1 cellular context compared by ENCODE assay signal in the genomic region with DNA sequence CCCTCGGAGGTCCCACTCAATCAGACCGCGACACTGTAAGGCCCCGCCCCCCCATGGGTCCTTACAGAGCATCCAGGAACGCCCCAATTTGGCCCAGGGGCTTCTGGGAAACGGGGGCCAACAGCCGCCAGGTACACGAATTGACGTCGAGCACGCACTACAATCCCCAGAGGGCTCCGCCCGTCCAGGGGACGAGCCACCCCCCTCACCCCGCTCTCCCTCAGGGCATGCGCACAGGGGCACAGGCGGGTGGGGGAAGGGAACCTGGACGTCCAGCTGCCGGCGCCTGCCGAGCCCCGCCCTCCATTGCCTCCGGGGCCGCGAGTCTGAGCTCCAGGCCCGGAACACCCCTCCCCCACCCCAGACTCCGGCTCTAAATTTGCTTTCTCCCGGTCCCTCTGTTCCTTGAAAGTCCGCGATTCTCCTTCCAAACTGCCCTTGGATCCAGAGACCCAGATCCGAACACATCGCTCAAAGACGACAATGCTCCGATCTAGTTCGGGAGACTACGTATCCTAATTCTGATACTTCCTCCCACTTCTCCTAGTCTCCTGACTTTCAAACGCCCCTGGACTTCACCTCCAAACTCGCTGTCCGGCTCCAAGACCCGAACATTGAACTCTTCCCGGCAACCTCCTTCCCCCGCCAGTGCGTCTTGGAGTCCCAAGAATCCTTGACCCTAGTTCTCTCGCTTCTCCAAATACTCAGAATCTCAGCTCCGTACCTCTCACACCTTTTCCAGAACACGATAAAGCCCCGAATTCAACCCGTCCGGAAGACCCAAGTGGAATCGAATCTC.
TF ChIP-seq lines count a peak whose summit lies in the region.

No MANE protein-coding gene starts in this region.

TF ChIP-seq in K562, 482 proteins besides CTCF, POLR2A, EP300 and RAD21 (continued from another document and continues in another):
- TF ChIP-seq, protein P1, sequence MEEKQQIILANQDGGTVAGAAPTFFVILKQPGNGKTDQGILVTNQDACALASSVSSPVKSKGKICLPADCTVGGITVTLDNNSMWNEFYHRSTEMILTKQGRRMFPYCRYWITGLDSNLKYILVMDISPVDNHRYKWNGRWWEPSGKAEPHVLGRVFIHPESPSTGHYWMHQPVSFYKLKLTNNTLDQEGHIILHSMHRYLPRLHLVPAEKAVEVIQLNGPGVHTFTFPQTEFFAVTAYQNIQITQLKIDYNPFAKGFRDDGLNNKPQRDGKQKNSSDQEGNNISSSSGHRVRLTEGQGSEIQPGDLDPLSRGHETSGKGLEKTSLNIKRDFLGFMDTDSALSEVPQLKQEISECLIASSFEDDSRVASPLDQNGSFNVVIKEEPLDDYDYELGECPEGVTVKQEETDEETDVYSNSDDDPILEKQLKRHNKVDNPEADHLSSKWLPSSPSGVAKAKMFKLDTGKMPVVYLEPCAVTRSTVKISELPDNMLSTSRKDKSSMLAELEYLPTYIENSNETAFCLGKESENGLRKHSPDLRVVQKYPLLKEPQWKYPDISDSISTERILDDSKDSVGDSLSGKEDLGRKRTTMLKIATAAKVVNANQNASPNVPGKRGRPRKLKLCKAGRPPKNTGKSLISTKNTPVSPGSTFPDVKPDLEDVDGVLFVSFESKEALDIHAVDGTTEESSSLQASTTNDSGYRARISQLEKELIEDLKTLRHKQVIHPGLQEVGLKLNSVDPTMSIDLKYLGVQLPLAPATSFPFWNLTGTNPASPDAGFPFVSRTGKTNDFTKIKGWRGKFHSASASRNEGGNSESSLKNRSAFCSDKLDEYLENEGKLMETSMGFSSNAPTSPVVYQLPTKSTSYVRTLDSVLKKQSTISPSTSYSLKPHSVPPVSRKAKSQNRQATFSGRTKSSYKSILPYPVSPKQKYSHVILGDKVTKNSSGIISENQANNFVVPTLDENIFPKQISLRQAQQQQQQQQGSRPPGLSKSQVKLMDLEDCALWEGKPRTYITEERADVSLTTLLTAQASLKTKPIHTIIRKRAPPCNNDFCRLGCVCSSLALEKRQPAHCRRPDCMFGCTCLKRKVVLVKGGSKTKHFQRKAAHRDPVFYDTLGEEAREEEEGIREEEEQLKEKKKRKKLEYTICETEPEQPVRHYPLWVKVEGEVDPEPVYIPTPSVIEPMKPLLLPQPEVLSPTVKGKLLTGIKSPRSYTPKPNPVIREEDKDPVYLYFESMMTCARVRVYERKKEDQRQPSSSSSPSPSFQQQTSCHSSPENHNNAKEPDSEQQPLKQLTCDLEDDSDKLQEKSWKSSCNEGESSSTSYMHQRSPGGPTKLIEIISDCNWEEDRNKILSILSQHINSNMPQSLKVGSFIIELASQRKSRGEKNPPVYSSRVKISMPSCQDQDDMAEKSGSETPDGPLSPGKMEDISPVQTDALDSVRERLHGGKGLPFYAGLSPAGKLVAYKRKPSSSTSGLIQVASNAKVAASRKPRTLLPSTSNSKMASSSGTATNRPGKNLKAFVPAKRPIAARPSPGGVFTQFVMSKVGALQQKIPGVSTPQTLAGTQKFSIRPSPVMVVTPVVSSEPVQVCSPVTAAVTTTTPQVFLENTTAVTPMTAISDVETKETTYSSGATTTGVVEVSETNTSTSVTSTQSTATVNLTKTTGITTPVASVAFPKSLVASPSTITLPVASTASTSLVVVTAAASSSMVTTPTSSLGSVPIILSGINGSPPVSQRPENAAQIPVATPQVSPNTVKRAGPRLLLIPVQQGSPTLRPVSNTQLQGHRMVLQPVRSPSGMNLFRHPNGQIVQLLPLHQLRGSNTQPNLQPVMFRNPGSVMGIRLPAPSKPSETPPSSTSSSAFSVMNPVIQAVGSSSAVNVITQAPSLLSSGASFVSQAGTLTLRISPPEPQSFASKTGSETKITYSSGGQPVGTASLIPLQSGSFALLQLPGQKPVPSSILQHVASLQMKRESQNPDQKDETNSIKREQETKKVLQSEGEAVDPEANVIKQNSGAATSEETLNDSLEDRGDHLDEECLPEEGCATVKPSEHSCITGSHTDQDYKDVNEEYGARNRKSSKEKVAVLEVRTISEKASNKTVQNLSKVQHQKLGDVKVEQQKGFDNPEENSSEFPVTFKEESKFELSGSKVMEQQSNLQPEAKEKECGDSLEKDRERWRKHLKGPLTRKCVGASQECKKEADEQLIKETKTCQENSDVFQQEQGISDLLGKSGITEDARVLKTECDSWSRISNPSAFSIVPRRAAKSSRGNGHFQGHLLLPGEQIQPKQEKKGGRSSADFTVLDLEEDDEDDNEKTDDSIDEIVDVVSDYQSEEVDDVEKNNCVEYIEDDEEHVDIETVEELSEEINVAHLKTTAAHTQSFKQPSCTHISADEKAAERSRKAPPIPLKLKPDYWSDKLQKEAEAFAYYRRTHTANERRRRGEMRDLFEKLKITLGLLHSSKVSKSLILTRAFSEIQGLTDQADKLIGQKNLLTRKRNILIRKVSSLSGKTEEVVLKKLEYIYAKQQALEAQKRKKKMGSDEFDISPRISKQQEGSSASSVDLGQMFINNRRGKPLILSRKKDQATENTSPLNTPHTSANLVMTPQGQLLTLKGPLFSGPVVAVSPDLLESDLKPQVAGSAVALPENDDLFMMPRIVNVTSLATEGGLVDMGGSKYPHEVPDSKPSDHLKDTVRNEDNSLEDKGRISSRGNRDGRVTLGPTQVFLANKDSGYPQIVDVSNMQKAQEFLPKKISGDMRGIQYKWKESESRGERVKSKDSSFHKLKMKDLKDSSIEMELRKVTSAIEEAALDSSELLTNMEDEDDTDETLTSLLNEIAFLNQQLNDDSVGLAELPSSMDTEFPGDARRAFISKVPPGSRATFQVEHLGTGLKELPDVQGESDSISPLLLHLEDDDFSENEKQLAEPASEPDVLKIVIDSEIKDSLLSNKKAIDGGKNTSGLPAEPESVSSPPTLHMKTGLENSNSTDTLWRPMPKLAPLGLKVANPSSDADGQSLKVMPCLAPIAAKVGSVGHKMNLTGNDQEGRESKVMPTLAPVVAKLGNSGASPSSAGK (IDR thresholded peaks at IDR 0.05) = no peak
- TF ChIP-seq RFX1 (IDR thresholded peaks at IDR 0.05) = no peak
- TF ChIP-seq HDAC2 (IDR thresholded peaks at IDR 0.05) = no peak
- no peak; a peak in 1 of 4 replicates for TF ChIP-seq TEAD1 (CRISPR knock-in tag; IDR thresholded peaks at IDR 0.05)
- TF ChIP-seq, protein P2, sequence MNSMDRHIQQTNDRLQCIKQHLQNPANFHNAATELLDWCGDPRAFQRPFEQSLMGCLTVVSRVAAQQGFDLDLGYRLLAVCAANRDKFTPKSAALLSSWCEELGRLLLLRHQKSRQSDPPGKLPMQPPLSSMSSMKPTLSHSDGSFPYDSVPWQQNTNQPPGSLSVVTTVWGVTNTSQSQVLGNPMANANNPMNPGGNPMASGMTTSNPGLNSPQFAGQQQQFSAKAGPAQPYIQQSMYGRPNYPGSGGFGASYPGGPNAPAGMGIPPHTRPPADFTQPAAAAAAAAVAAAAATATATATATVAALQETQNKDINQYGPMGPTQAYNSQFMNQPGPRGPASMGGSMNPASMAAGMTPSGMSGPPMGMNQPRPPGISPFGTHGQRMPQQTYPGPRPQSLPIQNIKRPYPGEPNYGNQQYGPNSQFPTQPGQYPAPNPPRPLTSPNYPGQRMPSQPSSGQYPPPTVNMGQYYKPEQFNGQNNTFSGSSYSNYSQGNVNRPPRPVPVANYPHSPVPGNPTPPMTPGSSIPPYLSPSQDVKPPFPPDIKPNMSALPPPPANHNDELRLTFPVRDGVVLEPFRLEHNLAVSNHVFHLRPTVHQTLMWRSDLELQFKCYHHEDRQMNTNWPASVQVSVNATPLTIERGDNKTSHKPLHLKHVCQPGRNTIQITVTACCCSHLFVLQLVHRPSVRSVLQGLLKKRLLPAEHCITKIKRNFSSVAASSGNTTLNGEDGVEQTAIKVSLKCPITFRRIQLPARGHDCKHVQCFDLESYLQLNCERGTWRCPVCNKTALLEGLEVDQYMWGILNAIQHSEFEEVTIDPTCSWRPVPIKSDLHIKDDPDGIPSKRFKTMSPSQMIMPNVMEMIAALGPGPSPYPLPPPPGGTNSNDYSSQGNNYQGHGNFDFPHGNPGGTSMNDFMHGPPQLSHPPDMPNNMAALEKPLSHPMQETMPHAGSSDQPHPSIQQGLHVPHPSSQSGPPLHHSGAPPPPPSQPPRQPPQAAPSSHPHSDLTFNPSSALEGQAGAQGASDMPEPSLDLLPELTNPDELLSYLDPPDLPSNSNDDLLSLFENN (IDR thresholded peaks at IDR 0.05; ENCODE audit: low read depth in 2 of 2, low read length in 2 of 2) = peak in 1 of 2 experiments; percentile 26; a peak in 1 of 4 replicates
- TF ChIP-seq, protein P3, sequence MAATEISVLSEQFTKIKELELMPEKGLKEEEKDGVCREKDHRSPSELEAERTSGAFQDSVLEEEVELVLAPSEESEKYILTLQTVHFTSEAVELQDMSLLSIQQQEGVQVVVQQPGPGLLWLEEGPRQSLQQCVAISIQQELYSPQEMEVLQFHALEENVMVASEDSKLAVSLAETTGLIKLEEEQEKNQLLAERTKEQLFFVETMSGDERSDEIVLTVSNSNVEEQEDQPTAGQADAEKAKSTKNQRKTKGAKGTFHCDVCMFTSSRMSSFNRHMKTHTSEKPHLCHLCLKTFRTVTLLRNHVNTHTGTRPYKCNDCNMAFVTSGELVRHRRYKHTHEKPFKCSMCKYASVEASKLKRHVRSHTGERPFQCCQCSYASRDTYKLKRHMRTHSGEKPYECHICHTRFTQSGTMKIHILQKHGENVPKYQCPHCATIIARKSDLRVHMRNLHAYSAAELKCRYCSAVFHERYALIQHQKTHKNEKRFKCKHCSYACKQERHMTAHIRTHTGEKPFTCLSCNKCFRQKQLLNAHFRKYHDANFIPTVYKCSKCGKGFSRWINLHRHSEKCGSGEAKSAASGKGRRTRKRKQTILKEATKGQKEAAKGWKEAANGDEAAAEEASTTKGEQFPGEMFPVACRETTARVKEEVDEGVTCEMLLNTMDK (IDR thresholded peaks at IDR 0.05; ENCODE audit: borderline replicate concordance, insufficient read depth, low read depth, low read length, poor library complexity, severe bottlenecking) = no peak
- peak; percentile 69; the same call in 1 of the 2 replicates for TF ChIP-seq POLR2AphosphoS5 (IDR thresholded peaks at IDR 0.05; ENCODE audit: control insufficient read depth, insufficient read depth, low read depth, low read length)
- TF ChIP-seq, protein P4, sequence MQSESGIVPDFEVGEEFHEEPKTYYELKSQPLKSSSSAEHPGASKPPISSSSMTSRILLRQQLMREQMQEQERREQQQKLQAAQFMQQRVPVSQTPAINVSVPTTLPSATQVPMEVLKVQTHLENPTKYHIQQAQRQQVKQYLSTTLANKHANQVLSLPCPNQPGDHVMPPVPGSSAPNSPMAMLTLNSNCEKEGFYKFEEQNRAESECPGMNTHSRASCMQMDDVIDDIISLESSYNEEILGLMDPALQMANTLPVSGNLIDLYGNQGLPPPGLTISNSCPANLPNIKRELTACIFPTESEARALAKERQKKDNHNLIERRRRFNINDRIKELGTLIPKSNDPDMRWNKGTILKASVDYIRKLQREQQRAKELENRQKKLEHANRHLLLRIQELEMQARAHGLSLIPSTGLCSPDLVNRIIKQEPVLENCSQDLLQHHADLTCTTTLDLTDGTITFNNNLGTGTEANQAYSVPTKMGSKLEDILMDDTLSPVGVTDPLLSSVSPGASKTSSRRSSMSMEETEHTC (IDR thresholded peaks at IDR 0.05) = 0 out of 2 replicates have a peak, but pooled peaks have one; percentile 15
- TF ChIP-seq MAFK (IDR thresholded peaks at IDR 0.05; ENCODE audit: low read length) = no peak
- peak; percentile 65; the same call in 1 of the 2 replicates for TF ChIP-seq LARP7 (IDR thresholded peaks at IDR 0.05)
- peak; percentile 60 for TF ChIP-seq ESRRA (IDR thresholded peaks at IDR 0.05; ENCODE audit: borderline replicate concordance, low read depth)
- 0 out of 2 replicates have a peak, but pooled peaks have one; percentile 30 for TF ChIP-seq SMARCC2 (IDR thresholded peaks at IDR 0.05; ENCODE audit: low read depth)
- peak; percentile 56; the same call in 1 of the 2 replicates for TF ChIP-seq ZBTB17 (CRISPR knock-in tag; IDR thresholded peaks at IDR 0.05)
- no peak for TF ChIP-seq GTF2A2 (tag; IDR thresholded peaks at IDR 0.05)
- TF ChIP-seq BRD9 (IDR thresholded peaks at IDR 0.05; ENCODE audit: low read depth, partially characterized antibody) = peak; percentile 65
- TF ChIP-seq, protein P5, sequence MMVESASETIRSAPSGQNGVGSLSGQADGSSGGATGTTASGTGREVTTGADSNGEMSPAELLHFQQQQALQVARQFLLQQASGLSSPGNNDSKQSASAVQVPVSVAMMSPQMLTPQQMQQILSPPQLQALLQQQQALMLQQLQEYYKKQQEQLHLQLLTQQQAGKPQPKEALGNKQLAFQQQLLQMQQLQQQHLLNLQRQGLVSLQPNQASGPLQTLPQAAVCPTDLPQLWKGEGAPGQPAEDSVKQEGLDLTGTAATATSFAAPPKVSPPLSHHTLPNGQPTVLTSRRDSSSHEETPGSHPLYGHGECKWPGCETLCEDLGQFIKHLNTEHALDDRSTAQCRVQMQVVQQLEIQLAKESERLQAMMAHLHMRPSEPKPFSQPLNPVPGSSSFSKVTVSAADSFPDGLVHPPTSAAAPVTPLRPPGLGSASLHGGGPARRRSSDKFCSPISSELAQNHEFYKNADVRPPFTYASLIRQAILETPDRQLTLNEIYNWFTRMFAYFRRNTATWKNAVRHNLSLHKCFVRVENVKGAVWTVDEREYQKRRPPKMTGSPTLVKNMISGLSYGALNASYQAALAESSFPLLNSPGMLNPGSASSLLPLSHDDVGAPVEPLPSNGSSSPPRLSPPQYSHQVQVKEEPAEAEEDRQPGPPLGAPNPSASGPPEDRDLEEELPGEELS (CRISPR knock-in tag; IDR thresholded peaks at IDR 0.05; ENCODE audit: borderline replicate concordance) = no peak
- TF ChIP-seq, protein P6, sequence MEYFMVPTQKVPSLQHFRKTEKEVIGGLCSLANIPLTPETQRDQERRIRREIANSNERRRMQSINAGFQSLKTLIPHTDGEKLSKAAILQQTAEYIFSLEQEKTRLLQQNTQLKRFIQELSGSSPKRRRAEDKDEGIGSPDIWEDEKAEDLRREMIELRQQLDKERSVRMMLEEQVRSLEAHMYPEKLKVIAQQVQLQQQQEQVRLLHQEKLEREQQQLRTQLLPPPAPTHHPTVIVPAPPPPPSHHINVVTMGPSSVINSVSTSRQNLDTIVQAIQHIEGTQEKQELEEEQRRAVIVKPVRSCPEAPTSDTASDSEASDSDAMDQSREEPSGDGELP (CRISPR knock-in tag; IDR thresholded peaks at IDR 0.05; ENCODE audit: borderline replicate concordance) = peak; percentile 99
- TF ChIP-seq CCNT2 (IDR thresholded peaks at IDR 0.05; ENCODE audit: borderline replicate concordance, extremely low read depth, insufficient read length, low read depth, low read length) = peak; percentile 97
- TF ChIP-seq STAT5A (IDR thresholded peaks at IDR 0.05; ENCODE audit: borderline replicate concordance, low read length) = 0 out of 2 replicates have a peak, but pooled peaks have one; percentile 6
- TF ChIP-seq NCOA2 (IDR thresholded peaks at IDR 0.05; ENCODE audit: partially characterized antibody in 2 of 2) = no peak
- 0 out of 2 replicates have a peak, but pooled peaks have one; percentile 5 for TF ChIP-seq TAF7 (tag; IDR thresholded peaks at IDR 0.05)
- peak; percentile 47; the same call in 1 of the 2 replicates for TF ChIP-seq MTA3 (IDR thresholded peaks at IDR 0.05; ENCODE audit: borderline replicate concordance)
- TF ChIP-seq FOXA3 (CRISPR knock-in tag; conservative IDR thresholded peaks at IDR 0.05 in 1 of 2, IDR thresholded peaks at IDR 0.05 in 1 of 2) = 0 out of 4 replicates have a peak, but pooled peaks of 1 of the 2 experiments have one; percentile 15
